In genomic region chr3:169604568-169604967, GRCh38 we compare ENCODE assay signal across 1 cellular context.
TF ChIP-seq lines count a peak whose summit lies in the region.

No MANE protein-coding gene starts in this region.

TF ChIP-seq in H1, 55 proteins besides CTCF, POLR2A, EP300 and RAD21:
- TF ChIP-seq HDAC6 (IDR thresholded peaks at IDR 0.05; ENCODE audit: low read depth, low read length): no peak
- TF ChIP-seq, protein P1, sequence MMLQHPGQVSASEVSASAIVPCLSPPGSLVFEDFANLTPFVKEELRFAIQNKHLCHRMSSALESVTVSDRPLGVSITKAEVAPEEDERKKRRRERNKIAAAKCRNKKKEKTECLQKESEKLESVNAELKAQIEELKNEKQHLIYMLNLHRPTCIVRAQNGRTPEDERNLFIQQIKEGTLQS (IDR thresholded peaks at IDR 0.05; ENCODE audit: insufficient read depth, low read depth, low read length): no peak
- no peak for TF ChIP-seq JUN (IDR thresholded peaks at IDR 0.05; ENCODE audit: low read depth, low read length)
- TF ChIP-seq YY1 (IDR thresholded peaks at IDR 0.05; ENCODE audit: low read depth, low read length): no peak
- no peak for TF ChIP-seq TEAD4 (IDR thresholded peaks at IDR 0.05; ENCODE audit: low read depth, low read length)
- TF ChIP-seq MAFK (IDR thresholded peaks at IDR 0.05; ENCODE audit: low read depth, low read length): no peak
TF ChIP-seq in H1: peak in this region for 0.
